In the genomic region with DNA sequence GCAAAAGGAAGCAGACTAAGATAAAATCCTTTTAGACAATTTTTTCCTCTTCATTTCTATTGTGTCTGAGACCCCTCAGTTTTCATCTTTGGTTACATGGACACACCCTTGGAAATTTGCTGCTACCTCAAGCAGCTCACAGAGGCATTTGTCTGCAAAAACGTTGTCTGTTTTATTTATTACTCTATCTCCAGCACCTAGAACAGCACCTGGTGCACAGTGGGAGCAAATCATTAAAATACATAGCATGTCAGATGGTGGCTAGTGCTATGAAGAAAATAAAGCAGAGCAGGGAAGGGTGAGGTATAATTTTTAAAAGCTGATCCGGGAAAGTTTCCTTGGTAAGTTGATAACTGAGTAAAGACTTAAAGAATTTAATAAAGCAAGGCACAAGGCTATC, we compare ENCODE assay signal across 8 cellular contexts. TPM values are rescaled to one million over a fixed set of nuclear protein-coding genes. Genes with fewer than 3 reads are reported as not detected.
"Had no signal": no experiment of that assay in that cellular context is flagged by ENCODE, and none has a peak within 500 bp of the region (broad histone marks: within the 10 kb centered on the region; RNA-seq: fewer than 3 reads in every experiment).

No MANE protein-coding gene starts in this region.

- DNase-seq: GDM1, GF-D8 had no signal

- FAIRE-seq: G401.6, GM12878, GM12891, GM12892, GM18507, GM19239 had no signal

- H3K4me3 ChIP-seq: GM12878 had no signal

- ATAC-seq: GM12878 had no signal

RNA-seq across cellular contexts. Expression of a gene that starts 14.3 kb away (rescaled TPM):
- total RNA-seq: GM12878 had no signal
- polyA plus RNA-seq: GM12878 had no signal
